Comparison of ENCODE assay signal across 8 cellular contexts in the genomic region with DNA sequence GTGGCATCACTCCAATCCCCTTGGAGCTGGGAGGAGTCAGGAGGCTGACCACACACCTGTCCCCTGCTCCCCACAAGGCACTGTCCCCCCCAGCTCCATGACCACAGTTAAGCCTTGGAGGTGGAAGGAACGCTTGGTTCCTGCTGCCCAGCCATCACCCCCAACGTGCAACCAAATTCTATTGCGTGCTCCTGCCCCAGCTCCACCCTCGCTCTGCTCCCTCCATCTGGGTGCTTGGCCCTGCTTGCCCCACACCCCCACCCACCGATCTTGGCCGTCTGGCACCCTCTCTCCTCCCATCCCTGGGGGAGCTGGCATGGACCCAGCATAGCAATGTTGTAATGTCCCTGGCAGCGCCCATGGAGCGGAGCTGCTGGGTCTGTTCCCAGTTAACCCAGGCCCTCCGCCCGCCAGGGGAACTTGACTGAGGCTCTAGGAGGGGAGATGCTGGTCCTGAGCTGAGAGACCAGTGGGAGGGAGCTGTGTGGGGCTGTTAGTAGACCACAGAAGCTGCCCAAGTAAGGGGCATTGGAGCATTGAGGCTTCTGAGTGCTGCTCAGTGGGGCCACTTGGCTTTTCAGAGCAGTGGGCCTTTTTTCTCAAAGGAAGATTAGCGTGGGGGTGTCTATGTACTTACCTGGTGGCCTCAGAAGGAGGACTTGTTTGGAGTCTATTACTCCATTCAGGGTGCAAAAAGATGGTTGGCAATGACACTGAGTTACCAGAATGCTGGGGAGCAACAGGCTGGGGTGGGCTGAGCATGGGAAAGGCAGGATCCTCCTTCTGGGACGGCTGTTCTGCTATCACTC. TPM values are rescaled to one million over a fixed set of nuclear protein-coding genes. Genes with fewer than 3 reads are reported as not detected.
A peak's percentile ranks its signal among the peaks of the same experiment; 100 is the strongest.
DNase-seq lines count a peak whose midpoint lies in the region; ATAC-seq and TF ChIP-seq lines count a peak whose summit lies in the region.

No MANE protein-coding gene starts in this region.

- TF ChIP-seq CTCF in type B pancreatic cell (conservative IDR thresholded peaks at IDR 0.05) = no peak

- peaks cover 5% of the 10 kb centered on the region for H3K36me3 Mint-ChIP-seq in activated T-cell treated with anti-CD3 and anti-CD28 coated beads, Interleukin-2, amount 50 U/mL, for 24 hours (ENCODE audit: low read depth)
- H3K36me3 Mint-ChIP-seq in memory B cell (peaks cover 4% of the 10 kb centered on the region), type B pancreatic cell (no peaks in the 10 kb centered on the region)

- peak overlapping the region; percentile 73 for H3K4me3 Mint-ChIP-seq in activated T-cell treated with anti-CD3 and anti-CD28 coated beads, Interleukin-2, amount 50 U/mL, for 24 hours
- H3K4me3 Mint-ChIP-seq in memory B cell (peak overlapping the region; percentile 83), type B pancreatic cell (peak overlapping the region; percentile 76)

- peaks cover 23% of the 10 kb centered on the region for H3K4me1 Mint-ChIP-seq in activated T-cell treated with anti-CD3 and anti-CD28 coated beads, Interleukin-2, amount 50 U/mL, for 24 hours (ENCODE audit: low read depth)
- H3K4me1 Mint-ChIP-seq in memory B cell = peaks cover 25% of the 10 kb centered on the region
- peaks cover 6% of the 10 kb centered on the region for H3K4me1 Mint-ChIP-seq in type B pancreatic cell (ENCODE audit: unreplicated experiment)

- no peak overlapping the region for H3K27ac Mint-ChIP-seq in activated T-cell treated with anti-CD3 and anti-CD28 coated beads, Interleukin-2, amount 50 U/mL, for 24 hours
- H3K27ac Mint-ChIP-seq in memory B cell = no peak overlapping the region
- no peak overlapping the region for H3K27ac Mint-ChIP-seq in type B pancreatic cell

- no peak for DNase-seq in activated T-cell treated with anti-CD3 and anti-CD28 coated beads, Interleukin-2, amount 50 U/mL, for 24 hours
- DNase-seq in activated T-cell treated with anti-CD3 and anti-CD28 coated beads for 4 hours (no peak), cerebellum (ENCODE audit: low spot score) (peak; percentile 37), memory B cell (ENCODE audit: low spot score in 2 of 2) (no peak), type B pancreatic cell (ENCODE audit: extremely low spot score, unreplicated experiment) (no peak), foreskin melanocyte (no peak)

- ATAC-seq in memory B cell (ENCODE audit: low read depth) = no peak
- no peak for ATAC-seq in HG02678 (IDR thresholded peaks at IDR 0.05; ENCODE audit: unreplicated experiment)
- ATAC-seq in GM18867 (IDR thresholded peaks at IDR 0.05; ENCODE audit: unreplicated experiment) = no peak

- H3K27me3 Mint-ChIP-seq in activated T-cell treated with anti-CD3 and anti-CD28 coated beads, Interleukin-2, amount 50 U/mL, for 24 hours = no peaks in the 10 kb centered on the region
- H3K27me3 Mint-ChIP-seq in memory B cell = no peaks in the 10 kb centered on the region
- peaks cover 32% of the 10 kb centered on the region for H3K27me3 Mint-ChIP-seq in type B pancreatic cell

- H3K9me3 Mint-ChIP-seq in activated T-cell treated with anti-CD3 and anti-CD28 coated beads, Interleukin-2, amount 50 U/mL, for 24 hours = no peaks in the 10 kb centered on the region
- H3K9me3 Mint-ChIP-seq in memory B cell (no peaks in the 10 kb centered on the region), type B pancreatic cell (no peaks in the 10 kb centered on the region)

RNA-seq across cellular contexts. Expression of gene EPHB6, which starts 1.1 kb away (rescaled TPM):
- 11.7 TPM for total RNA-seq in cerebellum
- total RNA-seq in type B pancreatic cell (ENCODE audit: low replicate concordance) = 8.4 and 8.8 TPM in 2 replicates

RNA-seq across cellular contexts. Expression of gene TRPV6, which starts 29.6 kb away (rescaled TPM):
- total RNA-seq in cerebellum (0.27 TPM), type B pancreatic cell (ENCODE audit: low replicate concordance) (5.4 and 8.1 TPM in 2 replicates)
